ENCODE assay signal across 35 cellular contexts in the genomic region with DNA sequence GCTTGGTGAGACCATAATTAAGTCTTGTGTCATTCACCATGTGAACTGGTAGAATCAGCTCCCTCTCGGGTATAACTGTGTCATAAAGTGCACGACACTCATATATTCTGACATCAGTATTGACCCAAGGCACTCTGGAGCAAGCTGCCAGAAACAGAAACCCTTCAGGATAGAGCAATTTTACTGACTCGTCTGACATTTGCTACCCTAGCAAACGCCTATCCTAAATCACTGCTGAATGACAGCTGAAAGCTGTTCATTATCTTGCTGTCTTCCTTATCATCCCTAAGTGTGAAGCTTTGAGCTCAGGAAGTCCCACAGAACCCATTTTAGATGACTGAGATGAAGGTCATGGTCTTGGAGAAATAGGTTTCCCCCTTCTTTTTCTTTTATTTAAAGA.
"Had no signal": no experiment of that assay in that cellular context is flagged by ENCODE, and none has a peak within 500 bp of the region (broad histone marks: within the 10 kb centered on the region; RNA-seq: fewer than 3 reads in every experiment).

No MANE protein-coding gene starts in this region.

- H3K4me3 Mint-ChIP-seq: activated B cell treated with CpG ODN at 0.5 μM for 24 hours; activated CD4-positive, alpha-beta memory T cell treated with anti-CD3 and anti-CD28 coated beads for 36 hours; activated naive CD4-positive, alpha-beta T cell treated with anti-CD3 and anti-CD28 coated beads for 36 hours; activated T-cell treated with anti-CD3 and anti-CD28 coated beads, Interleukin-2, amount 50 U/mL, for 4 hours; activated T-helper 1 cell treated with anti-CD3 and anti-CD28 coated beads, Interleukin-12 subunit alpha, Interleukin-12 subunit beta, Interleukin-2, Interleukin-4 antibody, amounts not matched to agents 30 ng/mL and 10 ng/mL and 1 ng/mL, durations not matched to agents 14 hours and 24 hours and 36 hours; central memory CD8-positive, alpha-beta T cell had no signal

- H3K36me3 ChIP-seq: brain microvascular endothelial cell had no signal

- H3K27ac ChIP-seq: brain microvascular endothelial cell, PC-9, RWPE1, VCaP had no signal

- H3K4me2 ChIP-seq: PC-9 had no signal

- ATAC-seq: activated naive CD4-positive, alpha-beta T cell treated with anti-CD3 and anti-CD28 coated beads, Interleukin-2, amount 50 U/mL, for 72 hours; activated T-cell treated with anti-CD3 and anti-CD28 coated beads, Interleukin-2, amount 50 U/mL, for 4 hours; Right ventricle myocardium inferior had no signal

- H3K9me3 Mint-ChIP-seq: activated B cell treated with CpG ODN at 0.5 μM for 24 hours; activated CD4-positive, alpha-beta memory T cell treated with anti-CD3 and anti-CD28 coated beads for 36 hours; activated naive CD4-positive, alpha-beta T cell treated with anti-CD3 and anti-CD28 coated beads for 36 hours; activated naive CD4-positive, alpha-beta T cell treated with anti-CD3 and anti-CD28 coated beads, Interleukin-2, amount 50 U/mL, for 72 hours; activated T-cell treated with anti-CD3 and anti-CD28 coated beads, Interleukin-2, amount 50 U/mL, for 4 hours; activated T-helper 1 cell treated with anti-CD3 and anti-CD28 coated beads, Interleukin-12 subunit alpha, Interleukin-12 subunit beta, Interleukin-2, Interleukin-4 antibody, amounts not matched to agents 30 ng/mL and 10 ng/mL and 1 ng/mL, durations not matched to agents 14 hours and 24 hours and 36 hours; central memory CD8-positive, alpha-beta T cell had no signal

- H3K27me3 Mint-ChIP-seq: activated B cell treated with CpG ODN at 0.5 μM for 24 hours; activated CD4-positive, alpha-beta memory T cell treated with anti-CD3 and anti-CD28 coated beads for 36 hours; central memory CD8-positive, alpha-beta T cell had no signal

- DNase-seq: activated B cell treated with CpG ODN at 0.5 μM for 24 hours; activated CD4-positive, alpha-beta memory T cell treated with anti-CD3 and anti-CD28 coated beads for 36 hours; activated CD4-positive, alpha-beta T cell treated with anti-CD3 and anti-CD28 coated beads for 4 hours; activated CD4-positive, alpha-beta T cell treated with anti-CD3 and anti-CD28 coated beads, Interleukin-2, amount 50 U/mL, for 1 hour; activated CD4-positive, CD25-positive, alpha-beta regulatory T cell treated with anti-CD3 and anti-CD28 coated beads, Interleukin-2, amount 50 U/mL, for 72 hours; activated CD8-positive, alpha-beta memory T cell treated with anti-CD3 and anti-CD28 coated beads, Interleukin-2, amount 50 U/mL, for 4 hours; activated gamma-delta T cell treated with Interleukin-2 at 50 U/mL for 16 hours; activated naive CD4-positive, alpha-beta T cell treated with anti-CD3 and anti-CD28 coated beads for 36 hours; activated T-cell treated with anti-CD3 and anti-CD28 coated beads for 4 hours; activated T-cell treated with anti-CD3 and anti-CD28 coated beads, Interleukin-2, amount 50 U/mL, for 4 hours; amniotic stem cell; aorta; brain microvascular endothelial cell; Karpas-422; KBM-7; NCI-H1105; NCI-H1436; NCI-H1694; NCI-H1930; NCI-H2081 treated with DMSO at 0.1 percent for 48 hours; NCI-H510A; NCI-H526; NCI-H748 treated with DMSO at 0.1 percent for 48 hours; PC-9; SIG-M5; SW 1271; T-helper 1 cell; T-helper 2 cell; T-helper 9 cell had no signal

- H3K4me3 ChIP-seq: PC-9 had no signal

- H3K36me3 Mint-ChIP-seq: activated CD4-positive, alpha-beta memory T cell treated with anti-CD3 and anti-CD28 coated beads for 36 hours; activated naive CD4-positive, alpha-beta T cell treated with anti-CD3 and anti-CD28 coated beads, Interleukin-2, amount 50 U/mL, for 72 hours had no signal

- H3K27me3 ChIP-seq: brain microvascular endothelial cell had no signal

- H2AFZ ChIP-seq: PC-9 had no signal

- H3K27ac Mint-ChIP-seq: activated B cell treated with CpG ODN at 0.5 μM for 24 hours; activated CD4-positive, alpha-beta memory T cell treated with anti-CD3 and anti-CD28 coated beads for 36 hours; activated naive CD4-positive, alpha-beta T cell treated with anti-CD3 and anti-CD28 coated beads for 36 hours; activated naive CD4-positive, alpha-beta T cell treated with anti-CD3 and anti-CD28 coated beads, Interleukin-2, amount 50 U/mL, for 72 hours; activated T-helper 1 cell treated with anti-CD3 and anti-CD28 coated beads, Interleukin-12 subunit alpha, Interleukin-12 subunit beta, Interleukin-2, Interleukin-4 antibody, amounts not matched to agents 30 ng/mL and 10 ng/mL and 1 ng/mL, durations not matched to agents 14 hours and 24 hours and 36 hours had no signal
